In the genomic region with DNA sequence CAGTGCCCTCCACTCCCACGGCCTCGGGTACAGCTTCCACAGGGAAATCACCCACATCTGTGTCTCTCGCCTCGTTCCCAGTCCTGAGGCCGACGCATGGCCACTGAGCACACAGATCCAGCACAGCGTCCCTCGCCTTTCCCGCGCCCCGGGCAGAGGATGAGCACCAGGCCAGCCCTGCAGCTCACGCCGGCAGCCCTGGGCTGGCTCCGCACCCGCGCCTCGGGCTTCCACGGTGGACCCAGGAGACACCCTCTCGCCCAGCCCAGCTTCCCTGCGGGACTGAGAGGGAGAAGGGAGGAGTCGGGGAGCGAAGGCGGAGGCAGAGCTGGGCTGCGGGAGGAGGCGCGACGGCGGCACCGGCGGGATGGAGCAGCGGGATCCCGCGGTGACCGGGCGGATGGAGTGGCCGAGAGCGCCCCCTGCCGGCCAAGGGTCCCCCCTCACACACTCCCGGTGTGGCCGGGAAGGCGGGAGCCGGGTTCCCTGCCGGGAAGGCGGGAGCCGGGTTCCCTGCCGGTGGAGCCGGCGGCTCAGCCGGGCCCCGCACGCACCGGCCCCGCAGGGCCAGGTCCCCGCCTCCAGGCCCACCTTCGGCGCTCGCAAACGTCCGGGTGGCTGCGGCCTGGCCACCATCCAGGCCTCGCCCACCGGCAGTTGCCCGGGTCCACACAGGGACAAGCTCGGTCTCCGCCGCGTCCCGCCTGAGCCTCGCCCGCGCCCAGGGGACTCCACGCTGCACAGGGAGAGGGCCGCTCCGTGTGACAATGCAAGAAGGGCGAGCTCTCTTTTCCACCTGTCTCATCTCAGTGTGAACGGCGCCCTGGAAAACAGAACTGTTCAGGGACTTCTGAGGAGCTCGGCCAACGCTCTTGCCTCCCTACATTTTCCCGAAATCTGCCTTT, we compare ENCODE assay signal across 1 cellular context.
TF ChIP-seq lines count a peak whose summit lies in the region.

No MANE protein-coding gene starts in this region.

TF ChIP-seq in GM23338, 12 proteins besides CTCF, POLR2A, EP300 and RAD21 (continued from another document):
- TF ChIP-seq ETS1 (IDR thresholded peaks at IDR 0.05) (no peak), EZH2 (IDR thresholded peaks at IDR 0.05; ENCODE audit: low read depth, unreplicated experiment) (no peak), STAT1 (IDR thresholded peaks at IDR 0.05; ENCODE audit: unreplicated experiment) (no peak)
